In the genomic region with DNA sequence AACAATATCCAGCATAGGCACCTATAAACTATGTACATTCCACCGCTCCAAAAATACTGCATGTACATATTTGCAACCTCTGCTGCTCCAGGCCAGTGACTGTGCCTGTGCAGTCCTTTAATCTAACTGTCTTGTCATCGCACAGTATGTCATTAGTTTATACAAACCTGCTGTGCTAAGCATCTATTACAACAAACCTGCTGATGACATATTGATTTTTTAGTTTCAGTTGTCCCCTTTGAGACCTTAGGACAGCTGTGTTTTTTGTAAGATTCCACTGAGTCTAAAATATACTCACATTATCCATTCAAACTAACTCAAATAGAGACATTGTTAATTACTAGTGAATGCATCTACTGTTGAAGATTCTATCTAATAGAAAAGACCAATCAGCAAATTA, we compare ENCODE assay signal across 24 cellular contexts. TPM values are rescaled to one million over a fixed set of nuclear protein-coding genes. Genes with fewer than 3 reads are reported as not detected.
DNase-seq lines count a peak whose midpoint lies in the region; ATAC-seq, FAIRE-seq and TF ChIP-seq lines count a peak whose summit lies in the region.
"Had no signal": no experiment of that assay in that cellular context is flagged by ENCODE, and none has a peak within 500 bp of the region (broad histone marks: within the 10 kb centered on the region; RNA-seq: fewer than 3 reads in every experiment).

No MANE protein-coding gene starts in this region.

- peaks cover 20% of the 10 kb centered on the region for H3K4me1 ChIP-seq in psoas muscle
- H3K4me1 ChIP-seq: parathyroid adenoma had no signal

- DNase-seq in H54 (ENCODE audit: insufficient read length, low spot score), result no peak
- DNase-seq in SK-MEL-5 (ENCODE audit: low read depth, low spot score), result peak; percentile 57
- DNase-seq in mesothelial cell of epicardium (ENCODE audit: low spot score in 2 of 2, unreplicated experiment in 2 of 2), result no peak
- no peak for DNase-seq in HTR-8/SVneo (ENCODE audit: insufficient read length, low spot score)
- no peak for DNase-seq in psoas muscle
- no peak for DNase-seq in cerebellar cortex (ENCODE audit: low spot score)
- DNase-seq: activated CD4-positive, alpha-beta memory T cell treated with anti-CD3 and anti-CD28 coated beads for 36 hours; activated CD4-positive, CD25-positive, alpha-beta regulatory T cell; activated effector memory CD4-positive, alpha-beta T cell treated with anti-CD3 and anti-CD28 coated beads, Interleukin-2, amount 50 U/mL, for 16 hours; activated naive CD8-positive, alpha-beta T cell treated with anti-CD3 and anti-CD28 coated beads, Interleukin-2, amount 50 U/mL, for 24 hours; brain microvascular endothelial cell; CD4-positive, CD25-positive, alpha-beta regulatory T cell; cortex of kidney; GDM1; lower lobe of right lung; NCI-H2029 treated with DMSO at 0.1 percent for 48 hours; NCI-H526; stimulated activated CD4-positive, alpha-beta T cell treated with anti-CD3 and anti-CD28 coated beads, Interleukin-1b, Interleukin-23, amount 100 ng/mL, for 48 hours; T-helper 9 cell had no signal

- H3K9me3 ChIP-seq in psoas muscle, result no peaks in the 10 kb centered on the region
- H3K9me3 ChIP-seq: lower lobe of right lung had no signal

- H3K27ac ChIP-seq in 22Rv1 (peak overlapping the region; percentile 53), psoas muscle (no peak overlapping the region)
- H3K27ac ChIP-seq: lower lobe of right lung, parathyroid adenoma had no signal

- no peaks in the 10 kb centered on the region for H3K27me3 Mint-ChIP-seq in mesothelial cell of epicardium (ENCODE audit: low read depth)
- H3K27me3 Mint-ChIP-seq: activated CD4-positive, alpha-beta memory T cell treated with anti-CD3 and anti-CD28 coated beads for 36 hours; activated naive CD8-positive, alpha-beta T cell treated with anti-CD3 and anti-CD28 coated beads, Interleukin-2, amount 50 U/mL, for 24 hours; CD4-positive, CD25-positive, alpha-beta regulatory T cell; stimulated activated memory B cell treated with anti-CD40 and anti-IgM and Interleukin-4, amounts not matched to agents 10 μg/mL and 1 μg/mL and 100 μg/mL, for 72 hours had no signal

- no peak for ATAC-seq in psoas muscle
- no peak for ATAC-seq in GM19324 (IDR thresholded peaks at IDR 0.05; ENCODE audit: low FRiP score, unreplicated experiment)
- ATAC-seq: activated naive CD8-positive, alpha-beta T cell treated with anti-CD3 and anti-CD28 coated beads, Interleukin-2, amount 50 U/mL, for 24 hours; K562; lower lobe of right lung; stimulated activated memory B cell treated with anti-CD40 and anti-IgM and Interleukin-4, amounts not matched to agents 10 μg/mL and 1 μg/mL and 100 μg/mL, for 72 hours had no signal

- H3K4me3 ChIP-seq in psoas muscle, result no peak overlapping the region
- H3K4me3 ChIP-seq: K562, lower lobe of right lung had no signal

- 92 to 95% (median 93%) methylated on average over 2 of the region's 2 CpGs for WGBS in psoas muscle, 3 donors

- no peaks in the 10 kb centered on the region for H3K27me3 ChIP-seq in psoas muscle (ENCODE audit: insufficient read depth in 3 of 3, low read length in 2 of 3)
- H3K27me3 ChIP-seq: brain microvascular endothelial cell had no signal

- peak overlapping the region; percentile 91 for H3K27ac Mint-ChIP-seq in mesothelial cell of epicardium
- H3K27ac Mint-ChIP-seq: activated CD4-positive, alpha-beta memory T cell treated with anti-CD3 and anti-CD28 coated beads for 36 hours; activated naive CD8-positive, alpha-beta T cell treated with anti-CD3 and anti-CD28 coated beads, Interleukin-2, amount 50 U/mL, for 24 hours; CD4-positive, CD25-positive, alpha-beta regulatory T cell; stimulated activated memory B cell treated with anti-CD40 and anti-IgM and Interleukin-4, amounts not matched to agents 10 μg/mL and 1 μg/mL and 100 μg/mL, for 72 hours had no signal

- TF ChIP-seq POLR2A in H54 (IDR thresholded peaks at IDR 0.05; ENCODE audit: low read depth, low read length), result no peak

- H3K4me1 Mint-ChIP-seq in mesothelial cell of epicardium, result peaks cover 71% of the 10 kb centered on the region
- H3K4me1 Mint-ChIP-seq: CD4-positive, CD25-positive, alpha-beta regulatory T cell; stimulated activated memory B cell treated with anti-CD40 and anti-IgM and Interleukin-4, amounts not matched to agents 10 μg/mL and 1 μg/mL and 100 μg/mL, for 72 hours had no signal

- no peak for TF ChIP-seq CTCF in 22Rv1 (IDR thresholded peaks at IDR 0.05)
- no peak for TF ChIP-seq CTCF in mesothelial cell of epicardium (IDR thresholded peaks at IDR 0.05; ENCODE audit: unreplicated experiment)
- TF ChIP-seq CTCF in psoas muscle (IDR thresholded peaks at IDR 0.05), result no peak

- peak; percentile 85 for FAIRE-seq in H54 (lab: Jason Lieb, UNC)
- FAIRE-seq in HTR-8/SVneo (lab: Jason Lieb, UNC), result no peak
- FAIRE-seq: K562 had no signal

- intact Hi-C loops in psoas muscle (cut with DNase I), result no loop called here

- H3K4me3 Mint-ChIP-seq in mesothelial cell of epicardium, result no peak overlapping the region
- H3K4me3 Mint-ChIP-seq: activated CD4-positive, alpha-beta memory T cell treated with anti-CD3 and anti-CD28 coated beads for 36 hours; activated naive CD8-positive, alpha-beta T cell treated with anti-CD3 and anti-CD28 coated beads, Interleukin-2, amount 50 U/mL, for 24 hours; CD4-positive, CD25-positive, alpha-beta regulatory T cell; stimulated activated memory B cell treated with anti-CD40 and anti-IgM and Interleukin-4, amounts not matched to agents 10 μg/mL and 1 μg/mL and 100 μg/mL, for 72 hours had no signal

- no peaks in the 10 kb centered on the region for H3K36me3 Mint-ChIP-seq in mesothelial cell of epicardium
- H3K36me3 Mint-ChIP-seq: activated CD4-positive, alpha-beta memory T cell treated with anti-CD3 and anti-CD28 coated beads for 36 hours; CD4-positive, CD25-positive, alpha-beta regulatory T cell; stimulated activated memory B cell treated with anti-CD40 and anti-IgM and Interleukin-4, amounts not matched to agents 10 μg/mL and 1 μg/mL and 100 μg/mL, for 72 hours had no signal

- H3K9me3 Mint-ChIP-seq in mesothelial cell of epicardium, result no peaks in the 10 kb centered on the region
- H3K9me3 Mint-ChIP-seq: activated naive CD8-positive, alpha-beta T cell treated with anti-CD3 and anti-CD28 coated beads, Interleukin-2, amount 50 U/mL, for 24 hours; stimulated activated memory B cell treated with anti-CD40 and anti-IgM and Interleukin-4, amounts not matched to agents 10 μg/mL and 1 μg/mL and 100 μg/mL, for 72 hours had no signal

- in situ Hi-C loops in SK-MEL-5 (cut with HindIII; ENCODE audit: low pct_unique_long_range_greater_than_20kb, low sequenced_read_pairs), result no loop called here

- no peaks in the 10 kb centered on the region for H3K36me3 ChIP-seq in psoas muscle (ENCODE audit: insufficient read depth in 1 of 2, low read depth in 1 of 2)
- H3K36me3 ChIP-seq: brain microvascular endothelial cell, lower lobe of right lung had no signal

RNA-seq across cellular contexts. Expression of a gene that starts 33.1 kb away (rescaled TPM):
- 26.2 and 26.4 TPM in 2 replicates for total RNA-seq in SK-MEL-5 (2014; rRNA removed; shearing (Covaris generic))
- polyA plus RNA-seq in SK-MEL-5 (2015; cell fraction: cytosol; rRNA removed), result 8.2 and 13.4 TPM in 2 replicates
- polyA plus RNA-seq in SK-MEL-5 (2015; cell fraction: nucleus; rRNA removed), result 20.2 and 21.4 TPM in 2 replicates
- total RNA-seq in mesothelial cell of epicardium, result 490 to 527 TPM (median 496 TPM) in 3 replicates
- 10 to 100 TPM; 15.1 to 63.1 (median 24.2) TPM for total RNA-seq in psoas muscle
- polyA plus RNA-seq in psoas muscle, result 10 to 100 TPM in 2 of 3 donors, 1 to 10 TPM in 1; 6.6 to 19.5 (median 15.7) TPM
- total RNA-seq: activated CD4-positive, alpha-beta memory T cell treated with anti-CD3 and anti-CD28 coated beads for 36 hours had no signal
- polyA plus RNA-seq: CD4-positive, CD25-positive, alpha-beta regulatory T cell had no signal
